In the genomic region with DNA sequence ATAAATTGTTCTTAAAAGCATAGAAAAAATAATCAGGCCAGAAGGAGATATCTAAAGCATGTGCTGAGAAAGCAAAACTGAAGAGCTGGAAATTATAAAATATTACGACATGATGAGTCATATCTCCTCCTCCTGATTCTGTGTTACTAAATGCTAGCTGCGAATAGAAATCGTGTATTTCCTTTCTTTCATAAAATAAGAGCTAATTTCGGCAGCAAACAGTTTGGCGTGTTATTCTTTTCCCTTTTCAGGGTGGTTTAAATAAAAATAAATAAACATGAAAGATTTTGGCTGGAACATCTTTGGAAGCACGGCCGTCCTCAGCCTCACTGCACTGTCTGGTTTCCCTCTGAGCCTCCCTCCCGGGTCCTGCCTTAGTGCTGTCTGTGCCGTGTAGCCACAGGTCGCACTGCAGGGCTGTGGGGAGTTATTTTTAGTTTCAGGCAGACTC, we compare ENCODE assay signal across 1 cellular context.
TF ChIP-seq lines count a peak whose summit lies in the region.

No MANE protein-coding gene starts in this region.

TF ChIP-seq in WTC11, 78 proteins besides CTCF, POLR2A, EP300 and RAD21 (continued from another document):
- TF ChIP-seq, protein P1, sequence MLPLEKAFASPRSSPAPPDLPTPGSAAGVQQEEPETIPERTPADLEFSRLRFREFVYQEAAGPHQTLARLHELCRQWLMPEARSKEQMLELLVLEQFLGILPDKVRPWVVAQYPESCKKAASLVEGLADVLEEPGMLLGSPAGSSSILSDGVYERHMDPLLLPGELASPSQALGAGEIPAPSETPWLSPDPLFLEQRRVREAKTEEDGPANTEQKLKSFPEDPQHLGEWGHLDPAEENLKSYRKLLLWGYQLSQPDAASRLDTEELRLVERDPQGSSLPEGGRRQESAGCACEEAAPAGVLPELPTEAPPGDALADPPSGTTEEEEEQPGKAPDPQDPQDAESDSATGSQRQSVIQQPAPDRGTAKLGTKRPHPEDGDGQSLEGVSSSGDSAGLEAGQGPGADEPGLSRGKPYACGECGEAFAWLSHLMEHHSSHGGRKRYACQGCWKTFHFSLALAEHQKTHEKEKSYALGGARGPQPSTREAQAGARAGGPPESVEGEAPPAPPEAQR (CRISPR knock-in tag; IDR thresholded peaks at IDR 0.05), result no peak
- TF ChIP-seq ZNF396 (CRISPR knock-in tag; IDR thresholded peaks at IDR 0.05; ENCODE audit: borderline replicate concordance), result no peak
